Comparison of ENCODE assay signal across 19 cellular contexts in genomic region chr1:25166847-25167246, GRCh38.
"Had no signal": no experiment of that assay in that cellular context is flagged by ENCODE, and none has a peak within 500 bp of the region (broad histone marks: within the 10 kb centered on the region; RNA-seq: fewer than 3 reads in every experiment).

No MANE protein-coding gene starts in this region.

- H3K27ac ChIP-seq: brain microvascular endothelial cell, WERI-Rb-1 had no signal

- H3K36me3 Mint-ChIP-seq: activated naive CD8-positive, alpha-beta T cell treated with anti-CD3 and anti-CD28 coated beads for 36 hours had no signal

- H3K36me3 ChIP-seq: brain microvascular endothelial cell, WERI-Rb-1 had no signal

- H3K27me3 Mint-ChIP-seq: activated CD4-positive, alpha-beta T cell treated with anti-CD3 and anti-CD28 coated beads for 36 hours; activated naive CD8-positive, alpha-beta T cell treated with anti-CD3 and anti-CD28 coated beads for 36 hours had no signal

- H3K27me3 ChIP-seq: brain microvascular endothelial cell had no signal

- H3K9me3 Mint-ChIP-seq: activated CD4-positive, alpha-beta memory T cell treated with anti-CD3 and anti-CD28 coated beads, Interleukin-2, amount 10 ng/mL, durations not matched to agents 7 days and 5 days; activated naive CD4-positive, alpha-beta T cell treated with anti-CD3 and anti-CD28 coated beads for 36 hours; activated naive CD8-positive, alpha-beta T cell treated with anti-CD3 and anti-CD28 coated beads for 36 hours; activated T-helper 17 cell treated with anti-CD3 and anti-CD28 coated beads, Interleukin-2, amount 50 U/mL, for 72 hours had no signal

- H3K4me1 Mint-ChIP-seq: activated CD4-positive, alpha-beta memory T cell treated with anti-CD3 and anti-CD28 coated beads, Interleukin-2, amount 10 ng/mL, durations not matched to agents 7 days and 5 days; activated CD4-positive, alpha-beta T cell treated with anti-CD3 and anti-CD28 coated beads for 36 hours; activated naive CD8-positive, alpha-beta T cell treated with anti-CD3 and anti-CD28 coated beads for 36 hours; activated T-helper 17 cell treated with anti-CD3 and anti-CD28 coated beads, Interleukin-2, amount 50 U/mL, for 72 hours had no signal

- DNase-seq: activated CD4-positive, alpha-beta memory T cell treated with anti-CD3 and anti-CD28 coated beads, Interleukin-2, amount 10 ng/mL, durations not matched to agents 7 days and 5 days; activated CD4-positive, alpha-beta T cell treated with anti-CD3 and anti-CD28 coated beads for 36 hours; activated gamma-delta T cell; activated naive CD4-positive, alpha-beta T cell treated with anti-CD3 and anti-CD28 coated beads for 36 hours; activated naive CD8-positive, alpha-beta T cell treated with anti-CD3 and anti-CD28 coated beads for 36 hours; activated T-cell treated with anti-CD3 and anti-CD28 coated beads for 4 hours; activated T-cell treated with anti-CD3 and anti-CD28 coated beads, Interleukin-2, amount 50 U/mL, for 48 hours; brain microvascular endothelial cell; KG1; NCI-H1092; NCI-H1417; NCI-H1930; NCI-H2171; NCI-H2227 treated with DMSO at 0.1 percent for 48 hours; NCI-H774; SIG-M5; T-helper 1 cell; WERI-Rb-1 had no signal

- ATAC-seq: activated CD4-positive, alpha-beta T cell treated with anti-CD3 and anti-CD28 coated beads for 36 hours; activated T-helper 17 cell treated with anti-CD3 and anti-CD28 coated beads, Interleukin-2, amount 50 U/mL, for 72 hours had no signal

- H3K4me3 Mint-ChIP-seq: activated CD4-positive, alpha-beta memory T cell treated with anti-CD3 and anti-CD28 coated beads, Interleukin-2, amount 10 ng/mL, durations not matched to agents 7 days and 5 days; activated CD4-positive, alpha-beta T cell treated with anti-CD3 and anti-CD28 coated beads for 36 hours; activated naive CD4-positive, alpha-beta T cell treated with anti-CD3 and anti-CD28 coated beads for 36 hours; activated naive CD8-positive, alpha-beta T cell treated with anti-CD3 and anti-CD28 coated beads for 36 hours; activated T-helper 17 cell treated with anti-CD3 and anti-CD28 coated beads, Interleukin-2, amount 50 U/mL, for 72 hours had no signal

- H3K27ac Mint-ChIP-seq: activated CD4-positive, alpha-beta memory T cell treated with anti-CD3 and anti-CD28 coated beads, Interleukin-2, amount 10 ng/mL, durations not matched to agents 7 days and 5 days; activated CD4-positive, alpha-beta T cell treated with anti-CD3 and anti-CD28 coated beads for 36 hours; activated naive CD4-positive, alpha-beta T cell treated with anti-CD3 and anti-CD28 coated beads for 36 hours; activated naive CD8-positive, alpha-beta T cell treated with anti-CD3 and anti-CD28 coated beads for 36 hours; activated T-helper 17 cell treated with anti-CD3 and anti-CD28 coated beads, Interleukin-2, amount 50 U/mL, for 72 hours had no signal
